1 cellular context compared by ENCODE assay signal in the genomic region with DNA sequence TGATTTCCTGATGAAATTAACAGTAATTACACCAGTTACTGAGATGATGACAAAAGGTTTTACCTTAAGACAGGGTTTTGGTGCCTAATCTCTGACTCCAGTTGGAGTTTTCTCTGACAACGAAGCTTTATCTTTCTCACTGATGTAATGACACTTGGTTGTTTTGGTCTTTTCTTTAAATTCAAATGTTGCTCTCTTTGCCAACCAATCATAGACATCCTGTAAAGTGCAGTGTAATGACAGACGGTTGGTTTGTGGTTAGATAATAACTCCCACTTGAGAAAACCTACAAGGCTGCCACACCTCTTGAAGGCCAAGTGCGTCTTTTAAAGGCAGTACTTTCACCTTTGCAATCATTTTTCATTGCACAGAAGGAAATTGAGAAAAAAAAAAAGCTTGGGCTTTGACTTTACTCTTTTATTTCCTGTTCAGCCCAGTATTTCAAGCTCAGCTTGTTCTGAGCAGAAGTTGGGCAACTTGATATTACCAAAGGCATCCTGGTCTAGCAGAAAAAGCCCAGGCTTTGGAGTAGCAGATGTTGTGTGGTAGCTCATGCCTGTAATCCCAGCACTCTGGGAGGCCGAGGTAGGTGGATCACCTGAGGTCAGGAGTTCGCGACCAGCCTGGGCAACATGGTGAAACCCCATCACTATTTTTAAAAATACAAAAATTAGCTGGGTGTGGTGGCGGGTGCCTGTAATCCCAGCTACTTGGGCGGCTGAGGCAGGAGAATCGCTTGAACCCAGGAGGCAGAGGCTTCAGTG.
TF ChIP-seq lines count a peak whose summit lies in the region.

No MANE protein-coding gene starts in this region.

TF ChIP-seq in K562, 482 proteins besides CTCF, POLR2A, EP300 and RAD21 (continued from another document and continues in another):
- TF ChIP-seq ZFPM2 (CRISPR knock-in tag; IDR thresholded peaks at IDR 0.05) (no peak), ZSCAN32 (CRISPR knock-in tag; IDR thresholded peaks at IDR 0.05) (no peak), ZKSCAN3 (CRISPR knock-in tag; IDR thresholded peaks at IDR 0.05) (no peak), SAFB2 (IDR thresholded peaks at IDR 0.05; ENCODE audit: borderline replicate concordance, low read depth, low read length, severe bottlenecking) (no peak), NFE2 (IDR thresholded peaks at IDR 0.05; ENCODE audit: low read depth) (peak; percentile 99), BRD9 (IDR thresholded peaks at IDR 0.05; ENCODE audit: low read depth, partially characterized antibody) (peak; percentile 91), NEUROD1 (IDR thresholded peaks at IDR 0.05; ENCODE audit: borderline replicate concordance, low read depth, low read length, partially characterized antibody) (peak; percentile 86), STAT5B (CRISPR knock-in tag; IDR thresholded peaks at IDR 0.05) (0 out of 2 replicates have a peak, but pooled peaks have one; percentile 8), ZBTB8A (IDR thresholded peaks at IDR 0.05; ENCODE audit: partially characterized antibody) (no peak), PTBP1 (IDR thresholded peaks at IDR 0.05; ENCODE audit: low read depth, low read length) (no peak), TSC22D4 (tag; IDR thresholded peaks at IDR 0.05) (no peak), ZNF583 (CRISPR knock-in tag; IDR thresholded peaks at IDR 0.05) (peak; percentile 77; the same call in 1 of the 2 replicates), ZNF644 (tag; IDR thresholded peaks at IDR 0.05; ENCODE audit: low read depth) (peak; percentile 89), ZNF316 (IDR thresholded peaks at IDR 0.05) (peak; percentile 86), ZNF239 (CRISPR knock-in tag; IDR thresholded peaks at IDR 0.05) (no peak), GTF2E2 (tag; IDR thresholded peaks at IDR 0.05) (peak; percentile 79; the same call in 1 of the 2 replicates), ZNF311 (CRISPR knock-in tag; IDR thresholded peaks at IDR 0.05) (peak; percentile 65), ZSCAN29 (IDR thresholded peaks at IDR 0.05) (peak; percentile 29; the same call in 1 of the 2 replicates), CHD1 (IDR thresholded peaks at IDR 0.05; ENCODE audit: low read length) (no peak), ZBED1 (IDR thresholded peaks at IDR 0.05) (peak; percentile 49; the same call in 1 of the 2 replicates), NCOA2 (IDR thresholded peaks at IDR 0.05; ENCODE audit: partially characterized antibody in 2 of 2) (peak; percentile 88 to 90), FOXA3 (CRISPR knock-in tag; conservative IDR thresholded peaks at IDR 0.05 in 1 of 2, IDR thresholded peaks at IDR 0.05 in 1 of 2) (no peak; a peak in 1 of 4 replicates), NFIC (IDR thresholded peaks at IDR 0.05) (peak; percentile 86), NCOA1 (IDR thresholded peaks at IDR 0.05; ENCODE audit: low read depth) (peak; percentile 96), DPF2 (IDR thresholded peaks at IDR 0.05) (peak; percentile 98), TRIM28 (IDR thresholded peaks at IDR 0.05) (no peak; the same call in 1 of the 2 replicates), ZNF589 (CRISPR knock-in tag; IDR thresholded peaks at IDR 0.05; ENCODE audit: low read depth) (peak; percentile 48; the same call in 1 of the 2 replicates), RHOXF2B (CRISPR knock-in tag; conservative IDR thresholded peaks at IDR 0.05) (peak; percentile 31; the same call in 1 of the 2 replicates), POLR2AphosphoS5 (IDR thresholded peaks at IDR 0.05; ENCODE audit: control insufficient read depth, insufficient read depth, low read depth, low read length) (peak; percentile 90), NR4A1 (CRISPR knock-in tag; IDR thresholded peaks at IDR 0.05) (peak; percentile 79; the same call in 1 of the 2 replicates), NR4A1 (tag; IDR thresholded peaks at IDR 0.05) (peak; percentile 61), ETV5 (CRISPR knock-in tag; IDR thresholded peaks at IDR 0.05; ENCODE audit: low read depth) (peak; percentile 47; the same call in 1 of the 2 replicates), EWSR1 (IDR thresholded peaks at IDR 0.05; ENCODE audit: borderline replicate concordance, low read depth, partially characterized antibody) (no peak)
- TF ChIP-seq, protein P1, sequence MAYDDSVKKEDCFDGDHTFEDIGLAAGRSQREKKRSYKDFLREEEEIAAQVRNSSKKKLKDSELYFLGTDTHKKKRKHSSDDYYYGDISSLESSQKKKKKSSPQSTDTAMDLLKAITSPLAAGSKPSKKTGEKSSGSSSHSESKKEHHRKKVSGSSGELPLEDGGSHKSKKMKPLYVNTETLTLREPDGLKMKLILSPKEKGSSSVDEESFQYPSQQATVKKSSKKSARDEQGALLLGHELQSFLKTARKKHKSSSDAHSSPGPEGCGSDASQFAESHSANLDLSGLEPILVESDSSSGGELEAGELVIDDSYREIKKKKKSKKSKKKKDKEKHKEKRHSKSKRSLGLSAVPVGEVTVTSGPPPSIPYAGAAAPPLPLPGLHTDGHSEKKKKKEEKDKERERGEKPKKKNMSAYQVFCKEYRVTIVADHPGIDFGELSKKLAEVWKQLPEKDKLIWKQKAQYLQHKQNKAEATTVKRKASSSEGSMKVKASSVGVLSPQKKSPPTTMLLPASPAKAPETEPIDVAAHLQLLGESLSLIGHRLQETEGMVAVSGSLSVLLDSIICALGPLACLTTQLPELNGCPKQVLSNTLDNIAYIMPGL (CRISPR knock-in tag; IDR thresholded peaks at IDR 0.05): no peak
- TF ChIP-seq, protein P2, sequence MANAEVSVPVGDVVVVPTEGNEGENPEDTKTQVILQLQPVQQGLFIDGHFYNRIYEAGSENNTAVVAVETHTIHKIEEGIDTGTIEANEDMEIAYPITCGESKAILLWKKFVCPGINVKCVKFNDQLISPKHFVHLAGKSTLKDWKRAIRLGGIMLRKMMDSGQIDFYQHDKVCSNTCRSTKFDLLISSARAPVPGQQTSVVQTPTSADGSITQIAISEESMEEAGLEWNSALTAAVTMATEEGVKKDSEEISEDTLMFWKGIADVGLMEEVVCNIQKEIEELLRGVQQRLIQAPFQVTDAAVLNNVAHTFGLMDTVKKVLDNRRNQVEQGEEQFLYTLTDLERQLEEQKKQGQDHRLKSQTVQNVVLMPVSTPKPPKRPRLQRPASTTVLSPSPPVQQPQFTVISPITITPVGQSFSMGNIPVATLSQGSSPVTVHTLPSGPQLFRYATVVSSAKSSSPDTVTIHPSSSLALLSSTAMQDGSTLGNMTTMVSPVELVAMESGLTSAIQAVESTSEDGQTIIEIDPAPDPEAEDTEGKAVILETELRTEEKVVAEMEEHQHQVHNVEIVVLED (CRISPR knock-in tag; IDR thresholded peaks at IDR 0.05): peak; percentile 1; the same call in 1 of the 2 replicates
- TF ChIP-seq, protein P3, sequence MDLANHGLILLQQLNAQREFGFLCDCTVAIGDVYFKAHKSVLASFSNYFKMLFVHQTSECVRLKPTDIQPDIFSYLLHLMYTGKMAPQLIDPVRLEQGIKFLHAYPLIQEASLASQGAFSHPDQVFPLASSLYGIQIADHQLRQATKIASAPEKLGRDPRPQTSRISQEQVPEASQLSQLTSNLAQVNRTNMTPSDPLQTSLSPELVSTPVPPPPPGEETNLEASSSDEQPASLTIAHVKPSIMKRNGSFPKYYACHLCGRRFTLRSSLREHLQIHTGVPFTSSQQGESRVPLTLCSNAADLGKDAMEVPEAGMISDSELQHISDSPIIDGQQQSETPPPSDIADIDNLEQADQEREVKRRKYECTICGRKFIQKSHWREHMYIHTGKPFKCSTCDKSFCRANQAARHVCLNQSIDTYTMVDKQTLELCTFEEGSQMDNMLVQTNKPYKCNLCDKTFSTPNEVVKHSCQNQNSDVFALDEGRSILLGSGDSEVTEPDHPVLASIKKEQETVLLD (IDR thresholded peaks at IDR 0.05): peak; percentile 68; the same call in 1 of the 2 replicates
- TF ChIP-seq, protein P4, sequence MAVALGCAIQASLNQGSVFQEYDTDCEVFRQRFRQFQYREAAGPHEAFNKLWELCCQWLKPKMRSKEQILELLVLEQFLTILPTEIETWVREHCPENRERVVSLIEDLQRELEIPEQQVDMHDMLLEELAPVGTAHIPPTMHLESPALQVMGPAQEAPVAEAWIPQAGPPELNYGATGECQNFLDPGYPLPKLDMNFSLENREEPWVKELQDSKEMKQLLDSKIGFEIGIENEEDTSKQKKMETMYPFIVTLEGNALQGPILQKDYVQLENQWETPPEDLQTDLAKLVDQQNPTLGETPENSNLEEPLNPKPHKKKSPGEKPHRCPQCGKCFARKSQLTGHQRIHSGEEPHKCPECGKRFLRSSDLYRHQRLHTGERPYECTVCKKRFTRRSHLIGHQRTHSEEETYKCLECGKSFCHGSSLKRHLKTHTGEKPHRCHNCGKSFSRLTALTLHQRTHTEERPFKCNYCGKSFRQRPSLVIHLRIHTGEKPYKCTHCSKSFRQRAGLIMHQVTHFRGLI (CRISPR knock-in tag; IDR thresholded peaks at IDR 0.05): no peak
- TF ChIP-seq, protein P5, sequence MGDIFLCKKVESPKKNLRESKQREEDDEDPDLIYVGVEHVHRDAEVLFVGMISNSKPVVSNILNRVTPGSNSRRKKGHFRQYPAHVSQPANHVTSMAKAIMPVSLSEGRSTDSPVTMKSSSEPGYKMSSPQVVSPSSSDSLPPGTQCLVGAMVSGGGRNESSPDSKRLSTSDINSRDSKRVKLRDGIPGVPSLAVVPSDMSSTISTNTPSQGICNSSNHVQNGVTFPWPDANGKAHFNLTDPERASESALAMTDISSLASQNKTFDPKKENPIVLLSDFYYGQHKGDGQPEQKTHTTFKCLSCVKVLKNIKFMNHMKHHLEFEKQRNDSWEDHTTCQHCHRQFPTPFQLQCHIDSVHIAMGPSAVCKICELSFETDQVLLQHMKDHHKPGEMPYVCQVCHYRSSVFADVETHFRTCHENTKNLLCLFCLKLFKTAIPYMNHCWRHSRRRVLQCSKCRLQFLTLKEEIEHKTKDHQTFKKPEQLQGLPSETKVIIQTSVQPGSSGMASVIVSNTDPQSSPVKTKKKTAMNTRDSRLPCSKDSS (IDR thresholded peaks at IDR 0.05; ENCODE audit: low read depth, partially characterized antibody): no peak
- TF ChIP-seq, protein P6, sequence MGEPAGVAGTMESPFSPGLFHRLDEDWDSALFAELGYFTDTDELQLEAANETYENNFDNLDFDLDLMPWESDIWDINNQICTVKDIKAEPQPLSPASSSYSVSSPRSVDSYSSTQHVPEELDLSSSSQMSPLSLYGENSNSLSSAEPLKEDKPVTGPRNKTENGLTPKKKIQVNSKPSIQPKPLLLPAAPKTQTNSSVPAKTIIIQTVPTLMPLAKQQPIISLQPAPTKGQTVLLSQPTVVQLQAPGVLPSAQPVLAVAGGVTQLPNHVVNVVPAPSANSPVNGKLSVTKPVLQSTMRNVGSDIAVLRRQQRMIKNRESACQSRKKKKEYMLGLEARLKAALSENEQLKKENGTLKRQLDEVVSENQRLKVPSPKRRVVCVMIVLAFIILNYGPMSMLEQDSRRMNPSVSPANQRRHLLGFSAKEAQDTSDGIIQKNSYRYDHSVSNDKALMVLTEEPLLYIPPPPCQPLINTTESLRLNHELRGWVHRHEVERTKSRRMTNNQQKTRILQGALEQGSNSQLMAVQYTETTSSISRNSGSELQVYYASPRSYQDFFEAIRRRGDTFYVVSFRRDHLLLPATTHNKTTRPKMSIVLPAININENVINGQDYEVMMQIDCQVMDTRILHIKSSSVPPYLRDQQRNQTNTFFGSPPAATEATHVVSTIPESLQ (CRISPR knock-in tag; IDR thresholded peaks at IDR 0.05): no peak
- TF ChIP-seq, protein P7, sequence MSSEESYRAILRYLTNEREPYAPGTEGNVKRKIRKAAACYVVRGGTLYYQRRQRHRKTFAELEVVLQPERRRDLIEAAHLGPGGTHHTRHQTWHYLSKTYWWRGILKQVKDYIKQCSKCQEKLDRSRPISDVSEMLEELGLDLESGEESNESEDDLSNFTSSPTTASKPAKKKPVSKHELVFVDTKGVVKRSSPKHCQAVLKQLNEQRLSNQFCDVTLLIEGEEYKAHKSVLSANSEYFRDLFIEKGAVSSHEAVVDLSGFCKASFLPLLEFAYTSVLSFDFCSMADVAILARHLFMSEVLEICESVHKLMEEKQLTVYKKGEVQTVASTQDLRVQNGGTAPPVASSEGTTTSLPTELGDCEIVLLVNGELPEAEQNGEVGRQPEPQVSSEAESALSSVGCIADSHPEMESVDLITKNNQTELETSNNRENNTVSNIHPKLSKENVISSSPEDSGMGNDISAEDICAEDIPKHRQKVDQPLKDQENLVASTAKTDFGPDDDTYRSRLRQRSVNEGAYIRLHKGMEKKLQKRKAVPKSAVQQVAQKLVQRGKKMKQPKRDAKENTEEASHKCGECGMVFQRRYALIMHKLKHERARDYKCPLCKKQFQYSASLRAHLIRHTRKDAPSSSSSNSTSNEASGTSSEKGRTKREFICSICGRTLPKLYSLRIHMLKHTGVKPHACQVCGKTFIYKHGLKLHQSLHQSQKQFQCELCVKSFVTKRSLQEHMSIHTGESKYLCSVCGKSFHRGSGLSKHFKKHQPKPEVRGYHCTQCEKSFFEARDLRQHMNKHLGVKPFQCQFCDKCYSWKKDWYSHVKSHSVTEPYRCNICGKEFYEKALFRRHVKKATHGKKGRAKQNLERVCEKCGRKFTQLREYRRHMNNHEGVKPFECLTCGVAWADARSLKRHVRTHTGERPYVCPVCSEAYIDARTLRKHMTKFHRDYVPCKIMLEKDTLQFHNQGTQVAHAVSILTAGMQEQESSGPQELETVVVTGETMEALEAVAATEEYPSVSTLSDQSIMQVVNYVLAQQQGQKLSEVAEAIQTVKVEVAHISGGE (CRISPR knock-in tag; IDR thresholded peaks at IDR 0.05): peak in 1 of 3 experiments; percentile 74; a peak in 2 of 6 replicates
- TF ChIP-seq, protein P8, sequence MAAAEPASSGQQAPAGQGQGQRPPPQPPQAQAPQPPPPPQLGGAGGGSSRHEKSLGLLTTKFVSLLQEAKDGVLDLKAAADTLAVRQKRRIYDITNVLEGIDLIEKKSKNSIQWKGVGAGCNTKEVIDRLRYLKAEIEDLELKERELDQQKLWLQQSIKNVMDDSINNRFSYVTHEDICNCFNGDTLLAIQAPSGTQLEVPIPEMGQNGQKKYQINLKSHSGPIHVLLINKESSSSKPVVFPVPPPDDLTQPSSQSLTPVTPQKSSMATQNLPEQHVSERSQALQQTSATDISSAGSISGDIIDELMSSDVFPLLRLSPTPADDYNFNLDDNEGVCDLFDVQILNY (CRISPR knock-in tag; IDR thresholded peaks at IDR 0.05): no peak
- TF ChIP-seq, protein P9, sequence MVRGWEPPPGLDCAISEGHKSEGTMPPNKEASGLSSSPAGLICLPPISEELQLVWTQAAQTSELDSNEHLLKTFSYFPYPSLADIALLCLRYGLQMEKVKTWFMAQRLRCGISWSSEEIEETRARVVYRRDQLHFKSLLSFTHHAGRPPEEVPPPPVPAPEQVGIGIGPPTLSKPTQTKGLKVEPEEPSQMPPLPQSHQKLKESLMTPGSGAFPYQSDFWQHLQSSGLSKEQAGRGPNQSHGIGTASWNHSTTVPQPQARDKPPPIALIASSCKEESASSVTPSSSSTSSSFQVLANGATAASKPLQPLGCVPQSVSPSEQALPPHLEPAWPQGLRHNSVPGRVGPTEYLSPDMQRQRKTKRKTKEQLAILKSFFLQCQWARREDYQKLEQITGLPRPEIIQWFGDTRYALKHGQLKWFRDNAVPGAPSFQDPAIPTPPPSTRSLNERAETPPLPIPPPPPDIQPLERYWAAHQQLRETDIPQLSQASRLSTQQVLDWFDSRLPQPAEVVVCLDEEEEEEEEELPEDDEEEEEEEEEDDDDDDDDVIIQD (CRISPR knock-in tag; IDR thresholded peaks at IDR 0.05): no peak
